In genomic region chr2:38671303-38671702, GRCh38 we compare ENCODE assay signal across 23 cellular contexts. TPM values are rescaled to one million over a fixed set of nuclear protein-coding genes. Genes with fewer than 3 reads are reported as not detected.
DNase-seq lines count a peak whose midpoint lies in the region; ATAC-seq and TF ChIP-seq lines count a peak whose summit lies in the region.
"Had no signal": no experiment of that assay in that cellular context is flagged by ENCODE, and none has a peak within 500 bp of the region (broad histone marks: within the 10 kb centered on the region; RNA-seq: fewer than 3 reads in every experiment).

No MANE protein-coding gene starts in this region.

- H3K4me3 ChIP-seq in CD4-positive, alpha-beta memory T cell (ENCODE audit: low read length in 2 of 2) = peak overlapping the region in 1 of 2 donors; percentile 6
- H3K4me3 ChIP-seq: BLaER1, heart right ventricle, mucosa of descending colon, spleen had no signal

- H3K27me3 Mint-ChIP-seq in activated CD8-positive, alpha-beta T cell treated with anti-CD3 and anti-CD28 coated beads for 36 hours = no peaks in the 10 kb centered on the region
- H3K27me3 Mint-ChIP-seq in activated CD8-positive, alpha-beta T cell treated with anti-CD3 and anti-CD28 coated beads, Interleukin-2, amount 10 ng/mL, durations not matched to agents 7 days and 5 days (ENCODE audit: low read depth) = no peaks in the 10 kb centered on the region
- H3K27me3 Mint-ChIP-seq in CD4-positive, alpha-beta memory T cell = no peaks in the 10 kb centered on the region
- H3K27me3 Mint-ChIP-seq in activated T-helper 1 cell treated with anti-CD3 and anti-CD28 coated beads, Interleukin-12 subunit alpha, Interleukin-12 subunit beta, Interleukin-2, Interleukin-4 antibody, amounts not matched to agents 30 ng/mL and 10 ng/mL and 1 ng/mL, durations not matched to agents 14 hours and 24 hours and 36 hours (ENCODE audit: insufficient read depth) = no peaks in the 10 kb centered on the region
- no peaks in the 10 kb centered on the region for H3K27me3 Mint-ChIP-seq in naive thymus-derived CD8-positive, alpha-beta T cell

- no peaks in the 10 kb centered on the region for H3K27me3 ChIP-seq in CD4-positive, alpha-beta memory T cell (ENCODE audit: insufficient read depth, low read length)
- H3K27me3 ChIP-seq: adrenal gland, BLaER1, heart right ventricle, neutrophil, spleen had no signal

- DNase-seq in activated CD8-positive, alpha-beta T cell treated with anti-CD3 and anti-CD28 coated beads for 36 hours = no peak
- DNase-seq in activated CD8-positive, alpha-beta T cell treated with anti-CD3 and anti-CD28 coated beads, Interleukin-2, amount 10 ng/mL, durations not matched to agents 7 days and 5 days = no peak
- no peak for DNase-seq in CD4-positive, alpha-beta memory T cell
- no peak for DNase-seq in activated T-helper 1 cell treated with anti-CD3 and anti-CD28 coated beads, Interleukin-12 subunit alpha, Interleukin-12 subunit beta, Interleukin-2, Interleukin-4 antibody, amounts not matched to agents 30 ng/mL and 10 ng/mL and 1 ng/mL, durations not matched to agents 14 hours and 24 hours and 36 hours (ENCODE audit: low spot score)
- no peak for DNase-seq in naive thymus-derived CD8-positive, alpha-beta T cell
- DNase-seq in pons (ENCODE audit: low spot score) = no peak
- no peak for DNase-seq in stimulated activated CD8-positive, alpha-beta memory T cell treated with anti-CD3 and anti-CD28 coated beads, Interleukin-4, amount 100 ng/mL, for 48 hours
- DNase-seq: activated CD4-positive, CD25-positive, alpha-beta regulatory T cell treated with anti-CD3 and anti-CD28 coated beads, Interleukin-2, amount 50 U/mL, for 72 hours; activated CD8-positive, alpha-beta memory T cell treated with anti-CD3 and anti-CD28 coated beads, Interleukin-2, amount 50 U/mL, for 48 hours; cortex of kidney; heart right ventricle; immature natural killer cell; left ventricle myocardium superior; mucosa of descending colon; NCI-H1105 treated with DMSO at 0.1 percent for 48 hours; NCI-H2081 treated with DMSO at 0.1 percent for 48 hours; NCI-H510A; spleen; stimulated activated CD4-positive, alpha-beta T cell treated with anti-CD3 and anti-CD28 coated beads, Interleukin-4, amount 100 ng/mL, for 24 hours had no signal

- H3K9me3 ChIP-seq in CD4-positive, alpha-beta memory T cell (ENCODE audit: control insufficient read depth in 1 of 2, low read length in 2 of 2) = no peaks in the 10 kb centered on the region
- H3K9me3 ChIP-seq: adrenal gland, BLaER1, heart right ventricle, mucosa of descending colon, neutrophil, spleen had no signal

- TF ChIP-seq CTCF in activated CD8-positive, alpha-beta T cell treated with anti-CD3 and anti-CD28 coated beads for 36 hours (IDR thresholded peaks at IDR 0.05) = no peak

- H3K9me3 Mint-ChIP-seq in activated CD8-positive, alpha-beta T cell treated with anti-CD3 and anti-CD28 coated beads for 36 hours = no peaks in the 10 kb centered on the region
- H3K9me3 Mint-ChIP-seq in activated CD8-positive, alpha-beta T cell treated with anti-CD3 and anti-CD28 coated beads, Interleukin-2, amount 10 ng/mL, durations not matched to agents 7 days and 5 days (ENCODE audit: insufficient read depth) = no peaks in the 10 kb centered on the region
- peaks cover 0 to 4% (median 0%) of the 10 kb centered on the region in 8 donors for H3K9me3 Mint-ChIP-seq in CD4-positive, alpha-beta memory T cell
- no peaks in the 10 kb centered on the region for H3K9me3 Mint-ChIP-seq in activated T-helper 1 cell treated with anti-CD3 and anti-CD28 coated beads, Interleukin-12 subunit alpha, Interleukin-12 subunit beta, Interleukin-2, Interleukin-4 antibody, amounts not matched to agents 30 ng/mL and 10 ng/mL and 1 ng/mL, durations not matched to agents 14 hours and 24 hours and 36 hours
- no peaks in the 10 kb centered on the region for H3K9me3 Mint-ChIP-seq in naive thymus-derived CD8-positive, alpha-beta T cell
- H3K9me3 Mint-ChIP-seq: immature natural killer cell had no signal

- H3K27ac ChIP-seq in CD4-positive, alpha-beta memory T cell (ENCODE audit: low read depth, low read length) = peak overlapping the region; percentile 31
- H3K27ac ChIP-seq: BLaER1, heart right ventricle, neutrophil, spleen had no signal

- intact Hi-C loops in activated CD8-positive, alpha-beta T cell treated with anti-CD3 and anti-CD28 coated beads for 36 hours (cut with micrococcal nuclease) = no loop called here
- intact Hi-C loops in CD4-positive, alpha-beta memory T cell (cut with micrococcal nuclease) = no loop called here
- intact Hi-C loops in activated T-helper 1 cell treated with anti-CD3 and anti-CD28 coated beads, Interleukin-12 subunit alpha, Interleukin-12 subunit beta, Interleukin-2, Interleukin-4 antibody, amounts not matched to agents 30 ng/mL and 10 ng/mL and 1 ng/mL, durations not matched to agents 14 hours and 24 hours and 36 hours (cut with micrococcal nuclease) = no loop called here

- CTCF ChIA-PET in activated CD8-positive, alpha-beta T cell treated with anti-CD3 and anti-CD28 coated beads for 36 hours (lab: Charles Lee) = interaction anchor here (2.0 to 3.0 kb wide), 3 partner anchors 10 to 89 kb away, joined by 6 to 22 read pairs (median 14); no protein-coding TSS in a partner anchor
- CTCF ChIA-PET in activated CD8-positive, alpha-beta T cell treated with anti-CD3 and anti-CD28 coated beads, Interleukin-2, amount 10 ng/mL, durations not matched to agents 7 days and 5 days (lab: Charles Lee) = interaction anchor here (1.0 to 2.7 kb wide), 6 partner anchors 11 to 92 kb away, joined by 3 to 18 read pairs (median 6); partner anchors contain the start of gene HNRNPLL
- CTCF ChIA-PET in CD4-positive, alpha-beta memory T cell (lab: Charles Lee; ENCODE audit: partially characterized antibody) = interaction anchor here (0.6 to 5.2 kb wide), 10 partner anchors 8 to 90 kb away, joined by 3 to 38 read pairs (median 6); partner anchors contain the start of gene HNRNPLL

- H3K27ac Mint-ChIP-seq in activated CD8-positive, alpha-beta T cell treated with anti-CD3 and anti-CD28 coated beads for 36 hours = peak overlapping the region; percentile 55
- no peak overlapping the region for H3K27ac Mint-ChIP-seq in activated CD8-positive, alpha-beta T cell treated with anti-CD3 and anti-CD28 coated beads, Interleukin-2, amount 10 ng/mL, durations not matched to agents 7 days and 5 days
- H3K27ac Mint-ChIP-seq in CD4-positive, alpha-beta memory T cell = peak overlapping the region; percentile 81 to 98 (median 90)
- H3K27ac Mint-ChIP-seq in activated T-helper 1 cell treated with anti-CD3 and anti-CD28 coated beads, Interleukin-12 subunit alpha, Interleukin-12 subunit beta, Interleukin-2, Interleukin-4 antibody, amounts not matched to agents 30 ng/mL and 10 ng/mL and 1 ng/mL, durations not matched to agents 14 hours and 24 hours and 36 hours = peak overlapping the region; percentile 84
- peak overlapping the region in 7 of 10 donors; percentile 22 to 77 (median 55) for H3K27ac Mint-ChIP-seq in naive thymus-derived CD8-positive, alpha-beta T cell

- POLR2A ChIA-PET in activated CD8-positive, alpha-beta T cell treated with anti-CD3 and anti-CD28 coated beads for 36 hours (lab: Charles Lee) = interaction anchor here (1.1 to 2.5 kb wide), 9 partner anchors 11 to 80 kb away, joined by 3 to 10 read pairs (median 4); partner anchors contain the start of genes HNRNPLL and SRSF7
- POLR2A ChIA-PET in activated CD8-positive, alpha-beta T cell treated with anti-CD3 and anti-CD28 coated beads, Interleukin-2, amount 10 ng/mL, durations not matched to agents 7 days and 5 days (lab: Charles Lee) = interaction anchor here (1.1 to 1.7 kb wide), 2 partner anchors 69 to 80 kb away, joined by 3 read pairs; partner anchors contain the start of gene SRSF7
- POLR2A ChIA-PET in CD4-positive, alpha-beta memory T cell (lab: Charles Lee; ENCODE audit: partially characterized antibody) = interaction anchor here (0.9 to 4.6 kb wide), 12 partner anchors 9 to 80 kb away, joined by 3 to 42 read pairs (median 6); partner anchors contain the start of genes HNRNPLL and SRSF7
- POLR2A ChIA-PET in naive thymus-derived CD8-positive, alpha-beta T cell (lab: Charles Lee) = no interaction called here

- peaks cover 49% of the 10 kb centered on the region for H3K4me1 Mint-ChIP-seq in activated CD8-positive, alpha-beta T cell treated with anti-CD3 and anti-CD28 coated beads for 36 hours (ENCODE audit: low read depth)
- peaks cover 64% of the 10 kb centered on the region for H3K4me1 Mint-ChIP-seq in activated CD8-positive, alpha-beta T cell treated with anti-CD3 and anti-CD28 coated beads, Interleukin-2, amount 10 ng/mL, durations not matched to agents 7 days and 5 days (ENCODE audit: low read depth)
- H3K4me1 Mint-ChIP-seq in CD4-positive, alpha-beta memory T cell = peaks cover 42 to 86% (median 66%) of the 10 kb centered on the region in 4 donors
- H3K4me1 Mint-ChIP-seq in activated T-helper 1 cell treated with anti-CD3 and anti-CD28 coated beads, Interleukin-12 subunit alpha, Interleukin-12 subunit beta, Interleukin-2, Interleukin-4 antibody, amounts not matched to agents 30 ng/mL and 10 ng/mL and 1 ng/mL, durations not matched to agents 14 hours and 24 hours and 36 hours (ENCODE audit: low read depth) = peaks cover 70% of the 10 kb centered on the region
- peaks cover 13 to 42% (median 37%) of the 10 kb centered on the region in 4 donors for H3K4me1 Mint-ChIP-seq in naive thymus-derived CD8-positive, alpha-beta T cell

- H3K36me3 Mint-ChIP-seq in activated CD8-positive, alpha-beta T cell treated with anti-CD3 and anti-CD28 coated beads for 36 hours (ENCODE audit: low read depth) = peaks cover 48% of the 10 kb centered on the region
- H3K36me3 Mint-ChIP-seq in activated CD8-positive, alpha-beta T cell treated with anti-CD3 and anti-CD28 coated beads, Interleukin-2, amount 10 ng/mL, durations not matched to agents 7 days and 5 days (ENCODE audit: low read depth) = peaks cover 44% of the 10 kb centered on the region
- peaks cover 26 to 32% of the 10 kb centered on the region in 2 donors for H3K36me3 Mint-ChIP-seq in CD4-positive, alpha-beta memory T cell
- H3K36me3 Mint-ChIP-seq in activated T-helper 1 cell treated with anti-CD3 and anti-CD28 coated beads, Interleukin-12 subunit alpha, Interleukin-12 subunit beta, Interleukin-2, Interleukin-4 antibody, amounts not matched to agents 30 ng/mL and 10 ng/mL and 1 ng/mL, durations not matched to agents 14 hours and 24 hours and 36 hours (ENCODE audit: low read depth) = peaks cover 45% of the 10 kb centered on the region
- H3K36me3 Mint-ChIP-seq in naive thymus-derived CD8-positive, alpha-beta T cell = peaks cover 5 to 12% (median 6%) of the 10 kb centered on the region in 3 donors

- H3K4me1 ChIP-seq in CD4-positive, alpha-beta memory T cell (ENCODE audit: insufficient read depth, low read length) = peaks cover 80% of the 10 kb centered on the region

- H3K36me3 ChIP-seq in CD4-positive, alpha-beta memory T cell (ENCODE audit: insufficient read depth, low read length) = peaks cover 6% of the 10 kb centered on the region

- ATAC-seq in activated CD8-positive, alpha-beta T cell treated with anti-CD3 and anti-CD28 coated beads for 36 hours = no peak
- ATAC-seq in activated CD8-positive, alpha-beta T cell treated with anti-CD3 and anti-CD28 coated beads, Interleukin-2, amount 10 ng/mL, durations not matched to agents 7 days and 5 days = no peak
- no peak for ATAC-seq in naive thymus-derived CD8-positive, alpha-beta T cell
- no peak for ATAC-seq in HG03175 (IDR thresholded peaks at IDR 0.05; ENCODE audit: unreplicated experiment)
- ATAC-seq: heart right ventricle, left ventricle myocardium superior, mucosa of descending colon had no signal

- H3K4me3 Mint-ChIP-seq in activated CD8-positive, alpha-beta T cell treated with anti-CD3 and anti-CD28 coated beads for 36 hours = no peak overlapping the region
- no peak overlapping the region for H3K4me3 Mint-ChIP-seq in activated CD8-positive, alpha-beta T cell treated with anti-CD3 and anti-CD28 coated beads, Interleukin-2, amount 10 ng/mL, durations not matched to agents 7 days and 5 days
- H3K4me3 Mint-ChIP-seq in CD4-positive, alpha-beta memory T cell = peak overlapping the region in 7 of 8 donors; percentile 48 to 84 (median 79)
- H3K4me3 Mint-ChIP-seq in activated T-helper 1 cell treated with anti-CD3 and anti-CD28 coated beads, Interleukin-12 subunit alpha, Interleukin-12 subunit beta, Interleukin-2, Interleukin-4 antibody, amounts not matched to agents 30 ng/mL and 10 ng/mL and 1 ng/mL, durations not matched to agents 14 hours and 24 hours and 36 hours = peak overlapping the region; percentile 62
- no peak overlapping the region for H3K4me3 Mint-ChIP-seq in naive thymus-derived CD8-positive, alpha-beta T cell
- H3K4me3 Mint-ChIP-seq: immature natural killer cell had no signal

RNA-seq across cellular contexts. Expression of gene GALM, which starts 5.4 kb away (rescaled TPM):
- total RNA-seq in activated CD8-positive, alpha-beta T cell treated with anti-CD3 and anti-CD28 coated beads for 36 hours = 10 to 100 TPM; 38.3 to 40.6 TPM
- total RNA-seq in activated CD8-positive, alpha-beta T cell treated with anti-CD3 and anti-CD28 coated beads, Interleukin-2, amount 10 ng/mL, durations not matched to agents 7 days and 5 days = 10 to 100 TPM; 27.6 TPM
- total RNA-seq in CD4-positive, alpha-beta memory T cell = 10 to 100 TPM; 35.5 to 35.8 TPM
- polyA plus RNA-seq in CD4-positive, alpha-beta memory T cell = 10 to 100 TPM; 51.2 to 60.4 TPM
- 77.0 and 78.4 TPM in 2 replicates for total RNA-seq in activated T-helper 1 cell treated with anti-CD3 and anti-CD28 coated beads, Interleukin-12 subunit alpha, Interleukin-12 subunit beta, Interleukin-2, Interleukin-4 antibody, amounts not matched to agents 30 ng/mL and 10 ng/mL and 1 ng/mL, durations not matched to agents 14 hours and 24 hours and 36 hours
- total RNA-seq in naive thymus-derived CD8-positive, alpha-beta T cell = 1 to 10 TPM; 7.5 to 9.5 TPM
- 10 to 100 TPM; 10.6 to 15.6 (median 13.9) TPM for polyA plus RNA-seq in naive thymus-derived CD8-positive, alpha-beta T cell

Comparison
In these comparisons a context has a peak if more than half of its experiments do, and no peak if none do; other contexts are left out.
1. H3K4me3 Mint-ChIP-seq: peak in CD4-positive, alpha-beta memory T cell (7 of 8) and activated T-helper 1 cell treated with anti-CD3 and anti-CD28 coated beads, Interleukin-12 subunit alpha, Interleukin-12 subunit beta, Interleukin-2, Interleukin-4 antibody, amounts not matched to agents 30 ng/mL and 10 ng/mL and 1 ng/mL, durations not matched to agents 14 hours and 24 hours and 36 hours (single experiment); none in activated CD8-positive, alpha-beta T cell treated with anti-CD3 and anti-CD28 coated beads for 36 hours (single experiment), activated CD8-positive, alpha-beta T cell treated with anti-CD3 and anti-CD28 coated beads, Interleukin-2, amount 10 ng/mL, durations not matched to agents 7 days and 5 days (single experiment) and naive thymus-derived CD8-positive, alpha-beta T cell (0 of 10).